In genomic region chr1:162421258-162422194, GRCh38 we compare ENCODE assay signal across 25 cellular contexts. TPM values are rescaled to one million over a fixed set of nuclear protein-coding genes. Genes with fewer than 3 reads are reported as not detected.
A peak's percentile ranks its signal among the peaks of the same experiment; 100 is the strongest.
DNase-seq lines count a peak whose midpoint lies in the region; ATAC-seq and TF ChIP-seq lines count a peak whose summit lies in the region.
"Had no signal": no experiment of that assay in that cellular context is flagged by ENCODE, and none has a peak within 500 bp of the region (broad histone marks: within the 10 kb centered on the region; RNA-seq: fewer than 3 reads in every experiment).

No MANE protein-coding gene starts in this region.

- no peaks in the 10 kb centered on the region for H3K36me3 ChIP-seq in mucosa of rectum (ENCODE audit: control insufficient read depth in 2 of 2, insufficient read depth in 2 of 2, low read length in 2 of 2)
- H3K36me3 ChIP-seq: brain microvascular endothelial cell, neural progenitor cell, SJSA1 had no signal

- H3K27ac Mint-ChIP-seq in Calu3 (ENCODE audit: unreplicated experiment) = peak overlapping the region; percentile 35
- H3K27ac Mint-ChIP-seq: activated naive CD8-positive, alpha-beta T cell treated with anti-CD3 and anti-CD28 coated beads, Interleukin-2, amount 10 ng/mL, durations not matched to agents 7 days and 5 days; activated T-helper 1 cell treated with anti-CD3 and anti-CD28 coated beads, Interleukin-12 subunit alpha, Interleukin-12 subunit beta, Interleukin-2, Interleukin-4 antibody, amounts not matched to agents 30 ng/mL and 10 ng/mL and 1 ng/mL, durations not matched to agents 14 hours and 24 hours and 36 hours; CD4-positive, alpha-beta T cell; neural progenitor cell; T-helper 2 cell treated with Interferon-gamma antibody and Interleukin-4, amounts not matched to agents 5 μg/mL and 100 μg/mL, for 36 hours had no signal

- DNase-seq in Calu3 = no peak
- peak; percentile 63 for DNase-seq in NCI-H2196 (lab: John Stamatoyannopoulos, UW; ENCODE audit: unreplicated experiment)
- no peak for DNase-seq in NCI-H524 treated with DMSO at 0.1 percent for 48 hours (lab: John Stamatoyannopoulos, UW)
- DNase-seq in GF-D8 (lab: John Stamatoyannopoulos, UW) = no peak
- no peak for DNase-seq in HEK293T (ENCODE audit: extremely low spot score)
- DNase-seq: activated naive CD8-positive, alpha-beta T cell treated with anti-CD3 and anti-CD28 coated beads, Interleukin-2, amount 10 ng/mL, durations not matched to agents 7 days and 5 days; brain microvascular endothelial cell; CD4-positive, alpha-beta T cell; cortex of kidney; DND-41; foreskin melanocyte; NCI-H1092; NCI-H524; stimulated activated CD4-positive, alpha-beta T cell treated with anti-CD3 and anti-CD28 coated beads, Interleukin-4, amount 100 ng/mL, for 24 hours had no signal

- peak overlapping the region; percentile 63 to 67 for H3K4me3 ChIP-seq in mucosa of rectum (ENCODE audit: low read length in 2 of 2)
- H3K4me3 ChIP-seq: neural progenitor cell, SJSA1 had no signal

- H3K9me3 ChIP-seq in mucosa of rectum (ENCODE audit: control insufficient read depth in 2 of 2, low read length in 2 of 2) = no peaks in the 10 kb centered on the region

- peak overlapping the region in 1 of 2 donors; percentile 18 for H3K9ac ChIP-seq in mucosa of rectum (ENCODE audit: low read depth in 1 of 2, low read length in 2 of 2)
- H3K9ac ChIP-seq: neural progenitor cell had no signal

- peaks cover 16% of the 10 kb centered on the region for H3K9me3 Mint-ChIP-seq in Calu3 (ENCODE audit: low read depth, unreplicated experiment)
- H3K9me3 Mint-ChIP-seq: activated T-helper 1 cell treated with anti-CD3 and anti-CD28 coated beads, Interleukin-12 subunit alpha, Interleukin-12 subunit beta, Interleukin-2, Interleukin-4 antibody, amounts not matched to agents 30 ng/mL and 10 ng/mL and 1 ng/mL, durations not matched to agents 14 hours and 24 hours and 36 hours; CD4-positive, alpha-beta T cell; T-helper 2 cell treated with Interferon-gamma antibody and Interleukin-4, amounts not matched to agents 5 μg/mL and 100 μg/mL, for 36 hours had no signal

- ATAC-seq in HG02840 (IDR thresholded peaks at IDR 0.05; ENCODE audit: low FRiP score, unreplicated experiment) = no peak

- POLR2A ChIA-PET in HEK293T (lab: Yijun Ruan, JAX) = no interaction called here

- no peaks in the 10 kb centered on the region for H3K27me3 ChIP-seq in mucosa of rectum (ENCODE audit: control insufficient read depth in 2 of 2, insufficient read depth in 2 of 2, low read length in 2 of 2)
- H3K27me3 ChIP-seq: brain microvascular endothelial cell, neural progenitor cell, SJSA1 had no signal

- peaks cover 5% of the 10 kb centered on the region for H3K36me3 Mint-ChIP-seq in Calu3 (ENCODE audit: insufficient read depth, unreplicated experiment)
- H3K36me3 Mint-ChIP-seq: activated naive CD8-positive, alpha-beta T cell treated with anti-CD3 and anti-CD28 coated beads, Interleukin-2, amount 10 ng/mL, durations not matched to agents 7 days and 5 days; neural progenitor cell had no signal

- CTCF ChIA-PET in Calu3 (lab: Charles Lee) (interaction anchor here (0.7 kb wide), 1 partner anchor 76 kb away, joined by 3 read pairs; the partner anchor contains the start of gene UHMK1), HEK293T (lab: Yijun Ruan, JAX) (no interaction called here)

- BruUV-seq in Calu3 (replicated peaks; lab: Mats Ljungman, UMichigan) = no TSS peak

- H3K4me1 Mint-ChIP-seq in Calu3 (ENCODE audit: low read depth, unreplicated experiment) = peaks cover 48% of the 10 kb centered on the region

- peak overlapping the region; percentile 3 for H3K4me3 Mint-ChIP-seq in Calu3 (ENCODE audit: low read depth, unreplicated experiment)
- H3K4me3 Mint-ChIP-seq: activated naive CD8-positive, alpha-beta T cell treated with anti-CD3 and anti-CD28 coated beads, Interleukin-2, amount 10 ng/mL, durations not matched to agents 7 days and 5 days; activated T-helper 1 cell treated with anti-CD3 and anti-CD28 coated beads, Interleukin-12 subunit alpha, Interleukin-12 subunit beta, Interleukin-2, Interleukin-4 antibody, amounts not matched to agents 30 ng/mL and 10 ng/mL and 1 ng/mL, durations not matched to agents 14 hours and 24 hours and 36 hours; CD4-positive, alpha-beta T cell; neural progenitor cell; T-helper 2 cell treated with Interferon-gamma antibody and Interleukin-4, amounts not matched to agents 5 μg/mL and 100 μg/mL, for 36 hours had no signal

- H3K4me1 ChIP-seq in mucosa of rectum (ENCODE audit: control insufficient read depth in 2 of 2, insufficient read depth in 2 of 2, low read length in 2 of 2) = peaks cover 6 to 28% of the 10 kb centered on the region in 2 donors
- H3K4me1 ChIP-seq: neural progenitor cell, SJSA1 had no signal

- no peaks in the 10 kb centered on the region for H3K27me3 Mint-ChIP-seq in Calu3 (ENCODE audit: unreplicated experiment)

- intact Hi-C loops in Calu3 (cut with micrococcal nuclease; ENCODE audit: unreplicated experiment) = loop anchor here (5.0 kb wide), 1 partner anchor 76 kb away; the partner anchor contains the start of gene UHMK1

- TF ChIP-seq CTCF in Calu3 (IDR thresholded peaks at IDR 0.05; ENCODE audit: unreplicated experiment) (no peak), VCaP (conservative IDR thresholded peaks at IDR 0.05) (no peak)

- peak overlapping the region; percentile 74 for H3K27ac ChIP-seq in VCaP
- peak overlapping the region; percentile 52 to 76 for H3K27ac ChIP-seq in mucosa of rectum (ENCODE audit: low read depth in 2 of 2, low read length in 2 of 2)
- H3K27ac ChIP-seq: brain microvascular endothelial cell, neural progenitor cell, SJSA1 had no signal

TF ChIP-seq in HEK293T, 16 proteins besides CTCF, POLR2A, EP300 and RAD21:
- no peak for TF ChIP-seq LEF1 (IDR thresholded peaks at IDR 0.05; ENCODE audit: borderline replicate concordance)
- no peak for TF ChIP-seq SP1 (IDR thresholded peaks at IDR 0.05)
- TF ChIP-seq, protein P1, sequence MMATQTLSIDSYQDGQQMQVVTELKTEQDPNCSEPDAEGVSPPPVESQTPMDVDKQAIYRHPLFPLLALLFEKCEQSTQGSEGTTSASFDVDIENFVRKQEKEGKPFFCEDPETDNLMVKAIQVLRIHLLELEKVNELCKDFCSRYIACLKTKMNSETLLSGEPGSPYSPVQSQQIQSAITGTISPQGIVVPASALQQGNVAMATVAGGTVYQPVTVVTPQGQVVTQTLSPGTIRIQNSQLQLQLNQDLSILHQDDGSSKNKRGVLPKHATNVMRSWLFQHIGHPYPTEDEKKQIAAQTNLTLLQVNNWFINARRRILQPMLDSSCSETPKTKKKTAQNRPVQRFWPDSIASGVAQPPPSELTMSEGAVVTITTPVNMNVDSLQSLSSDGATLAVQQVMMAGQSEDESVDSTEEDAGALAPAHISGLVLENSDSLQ (IDR thresholded peaks at IDR 0.05) = no peak
- TF ChIP-seq HDGF (IDR thresholded peaks at IDR 0.05; ENCODE audit: borderline replicate concordance) = no peak
- no peak for TF ChIP-seq FOXA1 (IDR thresholded peaks at IDR 0.05)
- TF ChIP-seq BHLHE40 (IDR thresholded peaks at IDR 0.05; ENCODE audit: borderline replicate concordance) = no peak
- TF ChIP-seq L3MBTL2 (conservative IDR thresholded peaks at IDR 0.05) = no peak
- no peak for TF ChIP-seq CTBP1 (IDR thresholded peaks at IDR 0.05; ENCODE audit: borderline replicate concordance)
- TF ChIP-seq SUZ12 (IDR thresholded peaks at IDR 0.05) = no peak
- TF ChIP-seq ARNT (IDR thresholded peaks at IDR 0.05) = no peak
- no peak for TF ChIP-seq TARDBP (IDR thresholded peaks at IDR 0.05)
TF ChIP-seq in HEK293T: peak in this region for 0.

RNA-seq across cellular contexts. Expression of gene SH2D1B, which starts 9.6 kb away (rescaled TPM):
- total RNA-seq in Calu3 (2022) = not detected in 2 replicates
- total RNA-seq: activated CD8-positive, alpha-beta memory T cell treated with anti-CD3 and anti-CD28 coated beads for 36 hours; activated naive CD8-positive, alpha-beta T cell treated with anti-CD3 and anti-CD28 coated beads, Interleukin-2, amount 10 ng/mL, durations not matched to agents 7 days and 5 days; CD4-positive, alpha-beta T cell; pulmonary artery endothelial cell; SJSA1 had no signal

RNA-seq across cellular contexts. Expression of gene C1orf226, which starts 40.0 kb away (rescaled TPM):
- total RNA-seq in Calu3 (2022) = 10.5 and 14.1 TPM in 2 replicates
- total RNA-seq: activated T-helper 1 cell treated with anti-CD3 and anti-CD28 coated beads, Interleukin-12 subunit alpha, Interleukin-12 subunit beta, Interleukin-2, Interleukin-4 antibody, amounts not matched to agents 30 ng/mL and 10 ng/mL and 1 ng/mL, durations not matched to agents 14 hours and 24 hours and 36 hours; CD4-positive, alpha-beta T cell had no signal

RNA-seq across cellular contexts. Expression of gene SPATA46, which starts 44.9 kb away (rescaled TPM):
- total RNA-seq in Calu3 (2022) = not detected in 2 replicates
- total RNA-seq: activated CD8-positive, alpha-beta memory T cell treated with anti-CD3 and anti-CD28 coated beads for 36 hours; activated naive CD8-positive, alpha-beta T cell treated with anti-CD3 and anti-CD28 coated beads, Interleukin-2, amount 10 ng/mL, durations not matched to agents 7 days and 5 days; activated T-helper 1 cell treated with anti-CD3 and anti-CD28 coated beads, Interleukin-12 subunit alpha, Interleukin-12 subunit beta, Interleukin-2, Interleukin-4 antibody, amounts not matched to agents 30 ng/mL and 10 ng/mL and 1 ng/mL, durations not matched to agents 14 hours and 24 hours and 36 hours; CD4-positive, alpha-beta T cell; mesenteric fat pad; pulmonary artery endothelial cell; SJSA1; subcutaneous adipose tissue had no signal
